ENCODE assay signal across 1 cellular context in the genomic region with DNA sequence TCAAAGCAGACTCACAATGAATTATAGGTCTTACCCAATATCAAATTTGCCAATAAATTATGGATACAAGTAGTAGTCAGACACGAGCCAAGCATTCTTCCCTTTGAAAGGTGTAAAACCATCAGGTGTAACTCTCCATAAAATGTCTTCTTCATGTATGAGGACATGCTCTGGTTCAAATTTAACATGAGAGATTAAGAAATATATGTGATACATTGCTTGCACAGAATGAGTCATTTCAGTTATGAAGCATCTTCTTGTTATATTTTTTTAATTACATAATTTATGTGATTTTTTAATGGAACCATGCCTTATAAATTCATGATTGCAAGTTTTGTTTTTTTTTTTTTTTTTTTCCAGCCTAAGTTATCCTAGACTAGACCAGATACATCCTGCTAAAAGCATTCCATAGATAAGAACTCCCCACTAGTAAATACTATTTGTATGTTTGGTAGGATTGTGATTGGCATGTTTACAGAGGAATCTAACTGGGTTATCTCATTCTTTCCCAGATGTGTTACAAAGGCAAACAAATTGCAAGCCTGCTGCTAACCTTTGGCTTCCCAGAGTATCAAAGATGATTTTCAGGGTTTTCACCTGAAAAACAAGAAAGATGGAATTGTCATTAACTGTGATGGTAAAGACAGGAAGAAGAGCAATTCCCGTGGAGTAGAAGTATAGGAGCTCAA.
A peak's percentile ranks its signal among the peaks of the same experiment; 100 is the strongest.
TF ChIP-seq lines count a peak whose summit lies in the region.

No MANE protein-coding gene starts in this region.

TF ChIP-seq in HepG2, 621 proteins besides CTCF, POLR2A, EP300 and RAD21 (continued from another document and continues in another):
- TF ChIP-seq SP5 (CRISPR knock-in tag; IDR thresholded peaks at IDR 0.05; ENCODE audit: borderline replicate concordance, low read depth): peak; percentile 44
- peak; percentile 90 for TF ChIP-seq TEAD3 (CRISPR knock-in tag; optimal IDR thresholded peaks at IDR 0.05; ENCODE audit: borderline replicate concordance)
- TF ChIP-seq NCOA1 (CRISPR knock-in tag; IDR thresholded peaks at IDR 0.05): 0 out of 2 replicates have a peak, but pooled peaks have one; percentile 46
- TF ChIP-seq ZNF296 (CRISPR knock-in tag; conservative IDR thresholded peaks at IDR 0.05): no peak
- TF ChIP-seq ZNF816 (CRISPR knock-in tag; IDR thresholded peaks at IDR 0.05; ENCODE audit: borderline replicate concordance): no peak
- TF ChIP-seq NCOA2 (CRISPR knock-in tag; IDR thresholded peaks at IDR 0.05): peak; percentile 95
- TF ChIP-seq ZGPAT (CRISPR knock-in tag; IDR thresholded peaks at IDR 0.05): peak; percentile 80
- TF ChIP-seq ZFYVE20 (CRISPR knock-in tag; IDR thresholded peaks at IDR 0.05; ENCODE audit: borderline replicate concordance, low read depth): no peak
- TF ChIP-seq NONO (IDR thresholded peaks at IDR 0.05): no peak
- 0 out of 2 replicates have a peak, but pooled peaks have one; percentile 28 for TF ChIP-seq NONO (CRISPR knock-in tag; conservative IDR thresholded peaks at IDR 0.05)
- TF ChIP-seq, protein P1, sequence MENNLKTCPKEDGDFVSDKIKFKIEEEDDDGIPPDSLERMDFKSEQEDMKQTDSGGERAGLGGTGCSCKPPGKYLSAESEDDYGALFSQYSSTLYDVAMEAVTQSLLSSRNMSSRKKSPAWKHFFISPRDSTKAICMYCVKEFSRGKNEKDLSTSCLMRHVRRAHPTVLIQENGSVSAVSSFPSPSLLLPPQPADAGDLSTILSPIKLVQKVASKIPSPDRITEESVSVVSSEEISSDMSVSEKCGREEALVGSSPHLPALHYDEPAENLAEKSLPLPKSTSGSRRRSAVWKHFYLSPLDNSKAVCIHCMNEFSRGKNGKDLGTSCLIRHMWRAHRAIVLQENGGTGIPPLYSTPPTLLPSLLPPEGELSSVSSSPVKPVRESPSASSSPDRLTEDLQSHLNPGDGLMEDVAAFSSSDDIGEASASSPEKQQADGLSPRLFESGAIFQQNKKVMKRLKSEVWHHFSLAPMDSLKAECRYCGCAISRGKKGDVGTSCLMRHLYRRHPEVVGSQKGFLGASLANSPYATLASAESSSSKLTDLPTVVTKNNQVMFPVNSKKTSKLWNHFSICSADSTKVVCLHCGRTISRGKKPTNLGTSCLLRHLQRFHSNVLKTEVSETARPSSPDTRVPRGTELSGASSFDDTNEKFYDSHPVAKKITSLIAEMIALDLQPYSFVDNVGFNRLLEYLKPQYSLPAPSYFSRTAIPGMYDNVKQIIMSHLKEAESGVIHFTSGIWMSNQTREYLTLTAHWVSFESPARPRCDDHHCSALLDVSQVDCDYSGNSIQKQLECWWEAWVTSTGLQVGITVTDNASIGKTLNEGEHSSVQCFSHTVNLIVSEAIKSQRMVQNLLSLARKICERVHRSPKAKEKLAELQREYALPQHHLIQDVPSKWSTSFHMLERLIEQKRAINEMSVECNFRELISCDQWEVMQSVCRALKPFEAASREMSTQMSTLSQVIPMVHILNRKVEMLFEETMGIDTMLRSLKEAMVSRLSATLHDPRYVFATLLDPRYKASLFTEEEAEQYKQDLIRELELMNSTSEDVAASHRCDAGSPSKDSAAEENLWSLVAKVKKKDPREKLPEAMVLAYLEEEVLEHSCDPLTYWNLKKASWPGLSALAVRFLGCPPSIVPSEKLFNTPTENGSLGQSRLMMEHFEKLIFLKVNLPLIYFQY (CRISPR knock-in tag; IDR thresholded peaks at IDR 0.05; ENCODE audit: borderline replicate concordance): peak; percentile 53; the same call in 1 of the 2 replicates
- TF ChIP-seq FOXA1 (IDR thresholded peaks at IDR 0.05): peak; percentile 94
- TF ChIP-seq FOXA1 (CRISPR knock-in tag; IDR thresholded peaks at IDR 0.05): peak; percentile 95
- TF ChIP-seq MXD4 (CRISPR knock-in tag; IDR thresholded peaks at IDR 0.05): no peak
- TF ChIP-seq, protein P2, sequence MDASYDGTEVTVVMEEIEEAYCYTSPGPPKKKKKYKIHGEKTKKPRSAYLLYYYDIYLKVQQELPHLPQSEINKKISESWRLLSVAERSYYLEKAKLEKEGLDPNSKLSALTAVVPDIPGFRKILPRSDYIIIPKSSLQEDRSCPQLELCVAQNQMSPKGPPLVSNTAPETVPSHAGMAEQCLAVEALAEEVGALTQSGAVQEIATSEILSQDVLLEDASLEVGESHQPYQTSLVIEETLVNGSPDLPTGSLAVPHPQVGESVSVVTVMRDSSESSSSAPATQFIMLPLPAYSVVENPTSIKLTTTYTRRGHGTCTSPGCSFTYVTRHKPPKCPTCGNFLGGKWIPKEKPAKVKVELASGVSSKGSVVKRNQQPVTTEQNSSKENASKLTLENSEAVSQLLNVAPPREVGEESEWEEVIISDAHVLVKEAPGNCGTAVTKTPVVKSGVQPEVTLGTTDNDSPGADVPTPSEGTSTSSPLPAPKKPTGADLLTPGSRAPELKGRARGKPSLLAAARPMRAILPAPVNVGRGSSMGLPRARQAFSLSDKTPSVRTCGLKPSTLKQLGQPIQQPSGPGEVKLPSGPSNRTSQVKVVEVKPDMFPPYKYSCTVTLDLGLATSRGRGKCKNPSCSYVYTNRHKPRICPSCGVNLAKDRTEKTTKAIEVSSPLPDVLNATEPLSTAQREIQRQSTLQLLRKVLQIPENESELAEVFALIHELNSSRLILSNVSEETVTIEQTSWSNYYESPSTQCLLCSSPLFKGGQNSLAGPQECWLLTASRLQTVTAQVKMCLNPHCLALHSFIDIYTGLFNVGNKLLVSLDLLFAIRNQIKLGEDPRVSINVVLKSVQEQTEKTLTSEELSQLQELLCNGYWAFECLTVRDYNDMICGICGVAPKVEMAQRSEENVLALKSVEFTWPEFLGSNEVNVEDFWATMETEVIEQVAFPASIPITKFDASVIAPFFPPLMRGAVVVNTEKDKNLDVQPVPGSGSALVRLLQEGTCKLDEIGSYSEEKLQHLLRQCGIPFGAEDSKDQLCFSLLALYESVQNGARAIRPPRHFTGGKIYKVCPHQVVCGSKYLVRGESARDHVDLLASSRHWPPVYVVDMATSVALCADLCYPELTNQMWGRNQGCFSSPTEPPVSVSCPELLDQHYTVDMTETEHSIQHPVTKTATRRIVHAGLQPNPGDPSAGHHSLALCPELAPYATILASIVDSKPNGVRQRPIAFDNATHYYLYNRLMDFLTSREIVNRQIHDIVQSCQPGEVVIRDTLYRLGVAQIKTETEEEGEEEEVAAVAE (CRISPR knock-in tag; IDR thresholded peaks at IDR 0.05; ENCODE audit: borderline replicate concordance): no peak
- peak; percentile 71; the same call in 1 of the 2 replicates for TF ChIP-seq SOX13 (IDR thresholded peaks at IDR 0.05)
- TF ChIP-seq SOX13 (CRISPR knock-in tag; conservative IDR thresholded peaks at IDR 0.05 in 1 of 2, IDR thresholded peaks at IDR 0.05 in 1 of 2): peak in 1 of 2 experiments; percentile 90; a peak in 2 of 4 replicates
- TF ChIP-seq MED1 (CRISPR knock-in tag; IDR thresholded peaks at IDR 0.05): peak; percentile 83
- TF ChIP-seq RFXANK (CRISPR knock-in tag; IDR thresholded peaks at IDR 0.05): no peak
- TF ChIP-seq, protein P3, sequence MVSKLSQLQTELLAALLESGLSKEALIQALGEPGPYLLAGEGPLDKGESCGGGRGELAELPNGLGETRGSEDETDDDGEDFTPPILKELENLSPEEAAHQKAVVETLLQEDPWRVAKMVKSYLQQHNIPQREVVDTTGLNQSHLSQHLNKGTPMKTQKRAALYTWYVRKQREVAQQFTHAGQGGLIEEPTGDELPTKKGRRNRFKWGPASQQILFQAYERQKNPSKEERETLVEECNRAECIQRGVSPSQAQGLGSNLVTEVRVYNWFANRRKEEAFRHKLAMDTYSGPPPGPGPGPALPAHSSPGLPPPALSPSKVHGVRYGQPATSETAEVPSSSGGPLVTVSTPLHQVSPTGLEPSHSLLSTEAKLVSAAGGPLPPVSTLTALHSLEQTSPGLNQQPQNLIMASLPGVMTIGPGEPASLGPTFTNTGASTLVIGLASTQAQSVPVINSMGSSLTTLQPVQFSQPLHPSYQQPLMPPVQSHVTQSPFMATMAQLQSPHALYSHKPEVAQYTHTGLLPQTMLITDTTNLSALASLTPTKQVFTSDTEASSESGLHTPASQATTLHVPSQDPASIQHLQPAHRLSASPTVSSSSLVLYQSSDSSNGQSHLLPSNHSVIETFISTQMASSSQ (IDR thresholded peaks at IDR 0.05; ENCODE audit: low read depth): peak; percentile 63; the same call in 1 of the 2 replicates
- TF ChIP-seq, protein P3 (CRISPR knock-in tag; IDR thresholded peaks at IDR 0.05; ENCODE audit: borderline replicate concordance): peak; percentile 75; the same call in 1 of the 2 replicates
- no peak for TF ChIP-seq LCORL (IDR thresholded peaks at IDR 0.05)
- TF ChIP-seq LCORL (CRISPR knock-in tag; IDR thresholded peaks at IDR 0.05): peak; percentile 63; the same call in 1 of the 2 replicates
- no peak for TF ChIP-seq PAWR (CRISPR knock-in tag; IDR thresholded peaks at IDR 0.05; ENCODE audit: borderline replicate concordance)
- peak; percentile 31; the same call in 1 of the 2 replicates for TF ChIP-seq ZSCAN9 (CRISPR knock-in tag; IDR thresholded peaks at IDR 0.05; ENCODE audit: borderline replicate concordance)
- TF ChIP-seq ISL2 (CRISPR knock-in tag; IDR thresholded peaks at IDR 0.05): peak; percentile 100
- TF ChIP-seq SIX1 (CRISPR knock-in tag; IDR thresholded peaks at IDR 0.05; ENCODE audit: borderline replicate concordance): peak; percentile 83; the same call in 1 of the 2 replicates
- TF ChIP-seq FOXK1 (CRISPR knock-in tag; IDR thresholded peaks at IDR 0.05; ENCODE audit: borderline replicate concordance, low read depth): peak; percentile 50; the same call in 1 of the 2 replicates
- TF ChIP-seq GABPA (IDR thresholded peaks at IDR 0.05; ENCODE audit: low read depth, low read length): no peak
- peak; percentile 31; the same call in 1 of the 2 replicates for TF ChIP-seq GABPA (CRISPR knock-in tag; IDR thresholded peaks at IDR 0.05; ENCODE audit: low read depth)
- peak; percentile 87 for TF ChIP-seq CREM (IDR thresholded peaks at IDR 0.05)
- no peak for TF ChIP-seq CREM (CRISPR knock-in tag; IDR thresholded peaks at IDR 0.05)
- TF ChIP-seq ISX (CRISPR knock-in tag; conservative IDR thresholded peaks at IDR 0.05): no peak
- TF ChIP-seq NPAS2 (CRISPR knock-in tag; IDR thresholded peaks at IDR 0.05; ENCODE audit: borderline replicate concordance): no peak
- TF ChIP-seq RARA (CRISPR knock-in tag; IDR thresholded peaks at IDR 0.05): peak; percentile 80
- TF ChIP-seq ZNF724P (CRISPR knock-in tag; IDR thresholded peaks at IDR 0.05; ENCODE audit: borderline replicate concordance): no peak
- TF ChIP-seq HDAC6 (IDR thresholded peaks at IDR 0.05; ENCODE audit: low read depth, low read length): no peak
- peak; percentile 39; the same call in 1 of the 2 replicates for TF ChIP-seq PHF21A (CRISPR knock-in tag; IDR thresholded peaks at IDR 0.05)
- TF ChIP-seq HNF4G (IDR thresholded peaks at IDR 0.05; ENCODE audit: borderline replicate concordance, low read depth, low read length): peak; percentile 74; the same call in 1 of the 2 replicates
- TF ChIP-seq HNF4G (CRISPR knock-in tag; IDR thresholded peaks at IDR 0.05; ENCODE audit: borderline replicate concordance, low read depth): no peak
- 0 out of 2 replicates have a peak, but pooled peaks have one; percentile 51 for TF ChIP-seq RORA (CRISPR knock-in tag; IDR thresholded peaks at IDR 0.05)
- peak; percentile 89 for TF ChIP-seq TCF7 (IDR thresholded peaks at IDR 0.05; ENCODE audit: low read depth)
- no peak for TF ChIP-seq FIP1L1 (IDR thresholded peaks at IDR 0.05; ENCODE audit: borderline replicate concordance, insufficient read depth, low read depth, low read length)
- TF ChIP-seq ELF3 (CRISPR knock-in tag; IDR thresholded peaks at IDR 0.05): peak; percentile 63
- no peak for TF ChIP-seq ZNF431 (CRISPR knock-in tag; IDR thresholded peaks at IDR 0.05; ENCODE audit: borderline replicate concordance, low read depth)
- TF ChIP-seq ZNF678 (CRISPR knock-in tag; IDR thresholded peaks at IDR 0.05): no peak
- peak; percentile 88 for TF ChIP-seq ZNF317 (CRISPR knock-in tag; IDR thresholded peaks at IDR 0.05)
- peak; percentile 72; the same call in 1 of the 2 replicates for TF ChIP-seq POGZ (CRISPR knock-in tag; IDR thresholded peaks at IDR 0.05)
- peak; percentile 48; the same call in 1 of the 2 replicates for TF ChIP-seq NFKBIZ (CRISPR knock-in tag; IDR thresholded peaks at IDR 0.05)
- TF ChIP-seq DNMT3B (CRISPR knock-in tag; conservative IDR thresholded peaks at IDR 0.05): no peak
- peak; percentile 79; the same call in 1 of the 2 replicates for TF ChIP-seq ZNF614 (CRISPR knock-in tag; IDR thresholded peaks at IDR 0.05; ENCODE audit: borderline replicate concordance)
- TF ChIP-seq CHD4 (IDR thresholded peaks at IDR 0.05; ENCODE audit: borderline replicate concordance, low read length): peak; percentile 53; the same call in 1 of the 2 replicates
- TF ChIP-seq ZNF644 (CRISPR knock-in tag; IDR thresholded peaks at IDR 0.05; ENCODE audit: low read depth): peak; percentile 45; the same call in 1 of the 2 replicates
- 0 out of 2 replicates have a peak, but pooled peaks have one; percentile 31 for TF ChIP-seq DRAP1 (CRISPR knock-in tag; IDR thresholded peaks at IDR 0.05)
